In the genomic region with DNA sequence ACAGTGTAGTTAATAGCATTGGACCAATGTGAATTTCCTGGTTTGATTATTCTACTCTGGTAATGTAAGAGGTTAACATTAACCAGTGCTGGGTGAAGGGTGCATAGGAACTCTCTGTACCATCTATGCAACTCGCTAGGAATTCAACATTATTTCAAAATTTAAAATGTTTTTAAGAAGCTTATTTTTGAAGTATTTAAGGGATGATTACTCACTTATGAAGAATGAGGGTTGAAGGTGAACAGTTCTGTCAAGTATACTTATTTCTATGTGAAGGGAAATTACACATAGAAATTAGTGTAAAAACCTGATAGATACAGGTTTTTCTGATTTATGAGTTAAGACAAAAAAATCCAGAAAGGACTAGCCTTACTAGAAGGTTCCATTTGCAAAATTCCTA, we compare ENCODE assay signal across 16 cellular contexts.
DNase-seq lines count a peak whose midpoint lies in the region; ATAC-seq and TF ChIP-seq lines count a peak whose summit lies in the region.
"Had no signal": no experiment of that assay in that cellular context is flagged by ENCODE, and none has a peak within 500 bp of the region (broad histone marks: within the 10 kb centered on the region; RNA-seq: fewer than 3 reads in every experiment).

No MANE protein-coding gene starts in this region.

- intact Hi-C loops in thyroid gland (cut with DNase I) = no loop called here

- TF ChIP-seq CTCF in fibroblast of lung (conservative IDR thresholded peaks at IDR 0.05 in 1 of 2, IDR thresholded peaks at IDR 0.05 in 1 of 2; ENCODE audit: low read depth in 1 of 2, low read length in 2 of 2) (no peak), thyroid gland (IDR thresholded peaks at IDR 0.05) (no peak)

- no peak overlapping the region for H2BK12ac ChIP-seq in mesenchymal stem cell (ENCODE audit: low read length in 2 of 2)

- no peak overlapping the region for H3K4me3 ChIP-seq in ACC112 (ENCODE audit: low read depth, low read length)
- H3K4me3 ChIP-seq in adipocyte (ENCODE audit: low read length) = no peak overlapping the region
- H3K4me3 ChIP-seq in fibroblast of lung (replicated peaks in 1 of 4; ENCODE audit: control extremely low read depth in 1 of 4, insufficient read depth in 1 of 4, low read depth in 3 of 4, low read length in 4 of 4) = no peak overlapping the region
- H3K4me3 ChIP-seq in mesenchymal stem cell (ENCODE audit: insufficient read depth in 1 of 2, low read depth in 1 of 2, low read length in 2 of 2) = no peak overlapping the region
- no peak overlapping the region for H3K4me3 ChIP-seq in thyroid gland (replicated peaks in 1 of 3)
- H3K4me3 ChIP-seq: BLaER1 had no signal

- H3K79me2 ChIP-seq in ACC112 (ENCODE audit: control insufficient read depth, insufficient read depth, low read length, unreplicated experiment) (no peaks in the 10 kb centered on the region), fibroblast of lung (ENCODE audit: control insufficient read depth, insufficient read depth, low read length) (no peaks in the 10 kb centered on the region)

- no peak overlapping the region for H2AK5ac ChIP-seq in mesenchymal stem cell (ENCODE audit: low read length, severe bottlenecking)

- H3K4me1 ChIP-seq in ACC112 (ENCODE audit: control insufficient read depth, insufficient read depth, low read length, unreplicated experiment) = peaks cover 14% of the 10 kb centered on the region
- H3K4me1 ChIP-seq in adipocyte (ENCODE audit: control insufficient read depth, insufficient read depth, low read length) = peaks cover 20% of the 10 kb centered on the region
- H3K4me1 ChIP-seq in fibroblast of lung (ENCODE audit: control insufficient read depth, extremely low read depth, insufficient read depth, low read length) = no peaks in the 10 kb centered on the region
- H3K4me1 ChIP-seq in mesenchymal stem cell (ENCODE audit: control insufficient read depth, insufficient read depth, low read depth, low read length) = peaks cover 11% of the 10 kb centered on the region
- no peaks in the 10 kb centered on the region for H3K4me1 ChIP-seq in thyroid gland
- H3K4me1 ChIP-seq: Caco-2 had no signal

- H3K27me3 ChIP-seq in ACC112 (ENCODE audit: insufficient read depth, low read length) (no peaks in the 10 kb centered on the region), adipocyte (replicated peaks; ENCODE audit: control insufficient read depth, insufficient read depth, low read length) (no peaks in the 10 kb centered on the region), fibroblast of lung (ENCODE audit: control insufficient read depth, insufficient read depth, low read length) (no peaks in the 10 kb centered on the region), mesenchymal stem cell (ENCODE audit: control insufficient read depth in 1 of 2, insufficient read depth in 1 of 2, low read length in 2 of 2) (peaks cover 0 to 2% of the 10 kb centered on the region in 2 experiments), thyroid gland (no peaks in the 10 kb centered on the region)
- H3K27me3 ChIP-seq: BLaER1 had no signal

- no peak overlapping the region for H3K4ac ChIP-seq in mesenchymal stem cell (ENCODE audit: low read depth in 1 of 2, low read length in 2 of 2)

- H4K8ac ChIP-seq in mesenchymal stem cell (ENCODE audit: low read length) = no peak overlapping the region

- no peak overlapping the region for H4K91ac ChIP-seq in mesenchymal stem cell (ENCODE audit: low read length)

- no peak overlapping the region for H3K23ac ChIP-seq in mesenchymal stem cell (ENCODE audit: low read length in 2 of 2)

- H3K9me3 ChIP-seq in adipocyte (ENCODE audit: control insufficient read depth, low read length) (no peaks in the 10 kb centered on the region), fibroblast of lung (ENCODE audit: control insufficient read depth, insufficient read depth, low read depth, low read length) (no peaks in the 10 kb centered on the region), mesenchymal stem cell (ENCODE audit: control insufficient read depth, low read length) (no peaks in the 10 kb centered on the region), thyroid gland (no peaks in the 10 kb centered on the region)
- H3K9me3 ChIP-seq: Caco-2 had no signal

- peak overlapping the region; percentile 10; the same call in 1 of the 2 replicates for H3K27ac ChIP-seq in ACC112 (ENCODE audit: low read depth, low read length)
- no peak overlapping the region for H3K27ac ChIP-seq in fibroblast of lung (ENCODE audit: insufficient read depth, low read length)
- H3K27ac ChIP-seq in mesenchymal stem cell (ENCODE audit: low read length, poor library complexity, severe bottlenecking) = peak overlapping the region; percentile 18
- no peak overlapping the region for H3K27ac ChIP-seq in thyroid gland
- H3K27ac ChIP-seq: 22Rv1, BLaER1 had no signal

- H4K20me1 ChIP-seq in fibroblast of lung (ENCODE audit: control insufficient read depth, extremely low read depth, insufficient read depth, low read length) = no peaks in the 10 kb centered on the region
- H4K20me1 ChIP-seq: BLaER1 had no signal

- no peak for ATAC-seq in GM21381 (IDR thresholded peaks at IDR 0.05; ENCODE audit: unreplicated experiment)

- H3K14ac ChIP-seq in mesenchymal stem cell (ENCODE audit: low read length in 2 of 2) = no peak overlapping the region

- H3K79me1 ChIP-seq in mesenchymal stem cell (replicated peaks; ENCODE audit: low read length, poor library complexity, severe bottlenecking) = peaks cover 1% of the 10 kb centered on the region

- no peak overlapping the region for H2BK15ac ChIP-seq in mesenchymal stem cell (ENCODE audit: low read depth, poor library complexity, severe bottlenecking)

- no peak overlapping the region for H3K9ac ChIP-seq in adipocyte (ENCODE audit: low read length)
- H3K9ac ChIP-seq in fibroblast of lung (ENCODE audit: insufficient read depth, low read length) = no peak overlapping the region
- H3K9ac ChIP-seq in mesenchymal stem cell (ENCODE audit: low read length) = no peak overlapping the region
- H3K9ac ChIP-seq: BLaER1 had no signal

- no peak overlapping the region for H2BK5ac ChIP-seq in mesenchymal stem cell (ENCODE audit: low read depth, low read length, poor library complexity, severe bottlenecking)

- no peak for TF ChIP-seq POLR2A in thyroid gland (IDR thresholded peaks at IDR 0.05)

- WGBS in mesenchymal stem cell = no CpG with 5 or more reads among the region's 1 CpG
- WGBS in thyroid gland, 2 donors = 82 to 87% methylated on average over 1 of the region's 1 CpG

- H3K4me2 ChIP-seq in fibroblast of lung (ENCODE audit: extremely low read depth, insufficient read depth, low read length) (no peak overlapping the region), mesenchymal stem cell (ENCODE audit: low read length, poor library complexity, severe bottlenecking) (no peak overlapping the region)
- H3K4me2 ChIP-seq: BLaER1 had no signal

- no peak overlapping the region for H3K18ac ChIP-seq in mesenchymal stem cell (ENCODE audit: low read depth in 1 of 2, low read length in 2 of 2)

- peak; percentile 54 for DNase-seq in adipocyte (ENCODE audit: low read depth)
- DNase-seq in fibroblast of lung (ENCODE audit: low read depth in 2 of 2) = peak; percentile 30 to 38
- DNase-seq in mesenchymal stem cell = no peak
- no peak for DNase-seq in NCI-H446 treated with DMSO at 0.1 percent for 48 hours (lab: John Stamatoyannopoulos, UW)
- no peak for DNase-seq in RPMI8226
- no peak for DNase-seq in thyroid gland
- DNase-seq: AML-193; Caco-2; CD8-positive, alpha-beta memory T cell; DMS53; GOT3; H9 had no signal

- H2AFZ ChIP-seq in ACC112 (ENCODE audit: low read length, unreplicated experiment) = no peak overlapping the region
- H2AFZ ChIP-seq in fibroblast of lung (ENCODE audit: low read length) = no peak overlapping the region
- H2AFZ ChIP-seq in mesenchymal stem cell (ENCODE audit: low read depth, low read length) = no peak overlapping the region

- H3K36me3 ChIP-seq in ACC112 (ENCODE audit: insufficient read depth, low read length) = no peaks in the 10 kb centered on the region
- no peaks in the 10 kb centered on the region for H3K36me3 ChIP-seq in adipocyte (ENCODE audit: control insufficient read depth, insufficient read depth, low read length, severe bottlenecking)
- no peaks in the 10 kb centered on the region for H3K36me3 ChIP-seq in fibroblast of lung (ENCODE audit: control insufficient read depth, insufficient read depth, low read length)
- no peaks in the 10 kb centered on the region for H3K36me3 ChIP-seq in mesenchymal stem cell (ENCODE audit: control insufficient read depth in 1 of 2, insufficient read depth in 2 of 2, low read depth in 1 of 2, low read length in 2 of 2)
- no peaks in the 10 kb centered on the region for H3K36me3 ChIP-seq in thyroid gland

- no peak overlapping the region for H2BK120ac ChIP-seq in mesenchymal stem cell (ENCODE audit: low read depth, low read length)

Comparison
In these comparisons a context has a peak if more than half of its experiments do, and no peak if none do; other contexts are left out.
1. H3K27ac ChIP-seq: peak in ACC112 (single experiment) and mesenchymal stem cell (single experiment); none in fibroblast of lung (single experiment) and thyroid gland (0 of 3).
2. DNase-seq: peak in adipocyte (single experiment) and fibroblast of lung (2 of 2); none in mesenchymal stem cell (single experiment), NCI-H446 treated with DMSO at 0.1 percent for 48 hours (single experiment), RPMI8226 (single experiment) and thyroid gland (0 of 2).